In the genomic region with DNA sequence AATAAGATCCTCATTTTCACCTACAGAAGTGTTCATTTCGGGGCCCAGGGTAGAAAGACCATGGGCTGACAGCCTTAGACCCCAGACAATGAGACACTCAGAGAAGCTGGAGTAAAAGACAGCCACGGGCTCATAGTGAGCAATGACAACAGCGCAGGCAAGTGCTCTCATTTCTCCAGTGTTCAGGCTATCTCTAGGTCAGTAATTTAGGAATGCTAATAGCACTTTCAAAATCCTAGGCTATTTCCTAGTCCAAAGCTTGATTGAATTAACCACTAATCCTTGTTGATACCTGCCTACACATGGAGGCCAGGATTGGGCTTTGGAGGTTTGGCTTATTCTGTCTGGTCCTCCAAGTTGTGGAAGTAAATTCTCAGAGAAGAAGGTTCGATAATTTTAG, we compare ENCODE assay signal across 18 cellular contexts. TPM values are rescaled to one million over a fixed set of nuclear protein-coding genes. Genes with fewer than 3 reads are reported as not detected.
DNase-seq lines count a peak whose midpoint lies in the region; ATAC-seq and TF ChIP-seq lines count a peak whose summit lies in the region.
"Had no signal": no experiment of that assay in that cellular context is flagged by ENCODE, and none has a peak within 500 bp of the region (broad histone marks: within the 10 kb centered on the region; RNA-seq: fewer than 3 reads in every experiment).

No MANE protein-coding gene starts in this region.

- 100% methylated on average over 1 of the region's 4 CpGs; no CpG with 5 or more reads in 1 of the 2 experiments for WGBS in IMR-90 (ENCODE audit: extremely low coverage in 2 of 2, insufficient read length in 1 of 2), 2 experiments
- WGBS in trophoblast cell (ENCODE audit: extremely low coverage, insufficient coverage, insufficient read length): no CpG with 5 or more reads among the region's 4 CpGs

- H2BK5ac ChIP-seq in IMR-90 (ENCODE audit: low read depth, low read length, poor library complexity, severe bottlenecking) (peak overlapping the region; percentile 21), trophoblast cell (ENCODE audit: low read depth, low read length, poor library complexity) (no peak overlapping the region)

- H3K9me1 ChIP-seq in IMR-90 (ENCODE audit: insufficient read depth, low read length): peaks cover 34% of the 10 kb centered on the region

- no peak for TF ChIP-seq RAD21 in IMR-90 (IDR thresholded peaks at IDR 0.05; ENCODE audit: low read length)

- H2BK12ac ChIP-seq in trophoblast cell (ENCODE audit: low read length): peak overlapping the region; percentile 98

- dilution Hi-C loops in IMR-90 (cut with HindIII; ENCODE audit: low sequenced_read_pairs, unreplicated experiment): no loop called here

- intact Hi-C loops in IMR-90 (cut with micrococcal nuclease): no loop called here

- H3K4me1 ChIP-seq in IMR-90 (ENCODE audit: control insufficient read depth, insufficient read depth, low read length): peaks cover 23% of the 10 kb centered on the region
- H3K4me1 ChIP-seq in trophoblast cell (ENCODE audit: control insufficient read depth in 1 of 2, insufficient read depth in 2 of 2, low read length in 2 of 2): peaks cover 2 to 6% of the 10 kb centered on the region in 2 experiments

- peak overlapping the region in 1 of 2 experiments; percentile 62; a peak in 1 of 4 replicates for H4K8ac ChIP-seq in IMR-90 (ENCODE audit: low read depth in 2 of 2, low read length in 2 of 2)
- no peak overlapping the region for H4K8ac ChIP-seq in trophoblast cell (ENCODE audit: low read depth, low read length)

- H3K9me3 ChIP-seq in IMR-90 (ENCODE audit: control insufficient read depth, insufficient read depth, low read length) (no peaks in the 10 kb centered on the region), trophoblast cell (ENCODE audit: insufficient read depth, low read depth, low read length) (no peaks in the 10 kb centered on the region)

- H3K4me3 ChIP-seq in IMR-90 (ENCODE audit: insufficient read depth, low read depth, low read length) (no peak overlapping the region), coronary artery (no peak overlapping the region), trophoblast cell (ENCODE audit: low read depth, low read length) (no peak overlapping the region)

- H4K12ac ChIP-seq in trophoblast cell (ENCODE audit: low read depth, low read length): no peak overlapping the region

- no peaks in the 10 kb centered on the region for H4K20me1 ChIP-seq in IMR-90 (ENCODE audit: insufficient read depth, low read length)

- H3K27me3 ChIP-seq in IMR-90 (ENCODE audit: control insufficient read depth, insufficient read depth, low read length): no peaks in the 10 kb centered on the region
- no peaks in the 10 kb centered on the region for H3K27me3 ChIP-seq in trophoblast cell (ENCODE audit: insufficient read depth, low read length)

- no peak for TF ChIP-seq CTCF in IMR-90 (conservative IDR thresholded peaks at IDR 0.05; ENCODE audit: low read depth, low read length)
- no peak for TF ChIP-seq CTCF in coronary artery (IDR thresholded peaks at IDR 0.05)

- DNase-seq in NCI-H82 (lab: John Stamatoyannopoulos, UW) (peak; percentile 51), NCI-H82 treated with DMSO at 0.1 percent for 48 hours (lab: John Stamatoyannopoulos, UW; ENCODE audit: unreplicated experiment) (no peak), IMR-90 (no peak), coronary artery (ENCODE audit: low spot score) (no peak), trophoblast cell (no peak), NCI-H526 (lab: John Stamatoyannopoulos, UW) (no peak), NCI-H2107 (lab: John Stamatoyannopoulos, UW) (no peak), T-helper 9 cell (no peak)
- DNase-seq: DND-41, H7, MM.1S, NCI-H1092 treated with DMSO at 0.1 percent for 48 hours, NCI-H2081, NCI-H510A, NCI-H774, PC-3, RPMI8226 had no signal

- H3K4ac ChIP-seq in IMR-90 (ENCODE audit: low read depth, low read length) (peak overlapping the region; percentile 11; the same call in 1 of the 2 replicates), trophoblast cell (ENCODE audit: low read depth, low read length) (no peak overlapping the region)

- no peak for TF ChIP-seq POLR2A in IMR-90 (IDR thresholded peaks at IDR 0.05; ENCODE audit: low read depth, low read length)

- POLR2A ChIA-PET in IMR-90 (lab: Charles Lee; ENCODE audit: unreplicated experiment): no interaction called here

- in situ Hi-C loops in IMR-90 (cut with MboI; ENCODE audit: low sequenced_read_pairs): no loop called here

- H3K18ac ChIP-seq in IMR-90 (ENCODE audit: low read depth, low read length) (peak overlapping the region; percentile 20; the same call in 1 of the 2 replicates), trophoblast cell (ENCODE audit: low read length) (no peak overlapping the region)

- H2BK20ac ChIP-seq in IMR-90 (ENCODE audit: low read depth, low read length): peak overlapping the region; percentile 57; the same call in 1 of the 2 replicates

- H2AK5ac ChIP-seq in IMR-90 (ENCODE audit: low read depth, low read length) (peak overlapping the region; percentile 36; the same call in 1 of the 2 replicates), trophoblast cell (ENCODE audit: low read length) (no peak overlapping the region)

- BruUV-seq in IMR-90 (replicated peaks; lab: Mats Ljungman, UMichigan): no TSS peak

- no peak overlapping the region; the same call in 1 of the 2 replicates for H4K5ac ChIP-seq in IMR-90 (ENCODE audit: low read depth, low read length)

- H3K79me2 ChIP-seq in trophoblast cell (ENCODE audit: control insufficient read depth, insufficient read depth, low read length, poor library complexity): no peaks in the 10 kb centered on the region

- H3K9ac ChIP-seq in IMR-90 (ENCODE audit: low read depth, low read length) (no peak overlapping the region), trophoblast cell (ENCODE audit: low read length) (no peak overlapping the region)

- H3K14ac ChIP-seq in IMR-90 (replicated peaks; ENCODE audit: low read depth, low read length): peak overlapping the region; percentile 84; the same call in 1 of the 2 replicates
- no peak overlapping the region for H3K14ac ChIP-seq in trophoblast cell (ENCODE audit: low read length)

- H3K36me3 ChIP-seq in IMR-90 (ENCODE audit: control insufficient read depth, insufficient read depth, low read length) (peaks cover 26% of the 10 kb centered on the region), trophoblast cell (ENCODE audit: control insufficient read depth in 1 of 2, insufficient read depth in 2 of 2, low read length in 2 of 2) (peaks cover 0 to 2% of the 10 kb centered on the region in 2 experiments)

- CTCF ChIA-PET in IMR-90 (lab: Yijun Ruan, JAX): no interaction called here

- H3K79me1 ChIP-seq in IMR-90 (ENCODE audit: low read depth in 1 of 2, low read length in 2 of 2) (peaks cover 46 to 84% of the 10 kb centered on the region in 2 experiments), trophoblast cell (ENCODE audit: low read length) (peaks cover 14% of the 10 kb centered on the region)

- ATAC-seq in IMR-90 (ENCODE audit: low read depth): no peak; the same call in 1 of the 2 replicates
- ATAC-seq: PC-3 had no signal

- peak overlapping the region; percentile 47; the same call in 1 of the 3 replicates for H2BK15ac ChIP-seq in IMR-90 (ENCODE audit: low read depth, low read length)

- peak overlapping the region; percentile 19 for H3K27ac ChIP-seq in IMR-90 (ENCODE audit: insufficient read depth, low read length)
- peak overlapping the region; percentile 7 to 65 for H3K27ac ChIP-seq in coronary artery
- no peak overlapping the region for H3K27ac ChIP-seq in trophoblast cell (ENCODE audit: low read depth, low read length)
- H3K27ac ChIP-seq: 22Rv1 had no signal

- H2AFZ ChIP-seq in IMR-90 (replicated peaks; ENCODE audit: low read length, poor library complexity): no peak overlapping the region
- H2AFZ ChIP-seq in trophoblast cell (ENCODE audit: insufficient read depth, low read length, poor library complexity): no peak overlapping the region

- no peak overlapping the region for H3K56ac ChIP-seq in IMR-90 (ENCODE audit: extremely low read depth, insufficient read depth, low read length)

- no peak overlapping the region for H3K4me2 ChIP-seq in IMR-90 (ENCODE audit: low read depth, low read length)
- no peak overlapping the region for H3K4me2 ChIP-seq in trophoblast cell (ENCODE audit: low read length)

- peak overlapping the region; percentile 42; the same call in 1 of the 2 replicates for H2BK120ac ChIP-seq in IMR-90 (ENCODE audit: low read depth, low read length)
- H2BK120ac ChIP-seq in trophoblast cell (ENCODE audit: insufficient read depth, low read length, poor library complexity): no peak overlapping the region

- no peak overlapping the region for H2AK9ac ChIP-seq in IMR-90 (replicated peaks; ENCODE audit: low read depth, low read length, poor library complexity)

- peak overlapping the region; percentile 65 for H3K23ac ChIP-seq in IMR-90 (ENCODE audit: low read depth, low read length)
- no peak overlapping the region for H3K23ac ChIP-seq in trophoblast cell (ENCODE audit: low read length)

- H4K91ac ChIP-seq in IMR-90 (ENCODE audit: insufficient read depth, low read depth, low read length) (no peak overlapping the region; the same call in 1 of the 2 replicates), trophoblast cell (ENCODE audit: low read depth, low read length) (no peak overlapping the region)

TF ChIP-seq in IMR-90, 13 proteins besides CTCF, POLR2A, EP300 and RAD21:
- no peak for TF ChIP-seq SMC3 (IDR thresholded peaks at IDR 0.05; ENCODE audit: low read depth, low read length)

RNA-seq across cellular contexts. Expression of a gene that starts 44.4 kb away (rescaled TPM):
- 283 and 326 TPM in 2 replicates for total RNA-seq in IMR-90 (2012; rRNA removed)
- 130 and 134 TPM in 2 replicates for polyA plus RNA-seq in IMR-90 (2012; rRNA removed)
- 90.0 and 130 TPM in 2 replicates for polyA plus RNA-seq in IMR-90 (2012; cell fraction: cytosol; rRNA removed)
- 150 and 261 TPM in 2 replicates for polyA plus RNA-seq in IMR-90 (2012; cell fraction: nucleus; rRNA removed; ENCODE audit: low replicate concordance)
- polyA plus RNA-seq in trophoblast cell (2013): 4.4 and 5.3 TPM in 2 replicates
